Comparison of ENCODE assay signal across 9 cellular contexts in the genomic region with DNA sequence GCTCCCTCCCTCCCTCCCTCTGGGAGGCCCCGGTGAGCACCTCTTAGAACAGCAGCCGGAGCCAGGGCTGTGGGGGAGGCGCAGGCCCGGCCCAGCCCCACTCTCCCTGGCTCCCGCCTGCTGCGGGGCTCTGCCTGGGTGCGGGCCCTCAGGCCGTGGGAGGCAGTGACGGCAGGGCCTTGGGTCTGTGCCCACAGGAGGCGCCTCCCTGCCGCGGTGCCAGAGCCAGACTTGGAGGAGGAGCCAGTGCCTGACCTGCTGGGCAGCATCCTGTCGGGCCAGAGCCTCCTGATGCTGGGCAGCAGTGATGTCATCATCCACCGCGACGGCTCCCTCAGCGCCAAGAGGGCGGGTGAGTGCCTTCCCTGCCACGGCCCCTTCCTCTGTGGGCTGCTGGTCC. TPM values are rescaled to one million over a fixed set of nuclear protein-coding genes. Genes with fewer than 3 reads are reported as not detected.
A peak's percentile ranks its signal among the peaks of the same experiment; 100 is the strongest.
DNase-seq lines count a peak whose midpoint lies in the region; ATAC-seq and TF ChIP-seq lines count a peak whose summit lies in the region.
"Had no signal": no experiment of that assay in that cellular context is flagged by ENCODE, and none has a peak within 500 bp of the region (broad histone marks: within the 10 kb centered on the region; RNA-seq: fewer than 3 reads in every experiment).

No MANE protein-coding gene starts in this region.

- CTCF ChIA-PET in HEK293 (lab: Yijun Ruan, JAX), result interaction anchor here (0.6 to 0.7 kb wide), 2 partner anchors 109 to 178 kb away, joined by 3 to 4 read pairs; no protein-coding TSS in a partner anchor

- no peak overlapping the region for H3K9ac ChIP-seq in muscle layer of colon (ENCODE audit: low read length)

- H3K4me1 ChIP-seq in HEK293 (ENCODE audit: control insufficient read depth, insufficient read depth, low read length) (no peaks in the 10 kb centered on the region), muscle layer of colon (ENCODE audit: insufficient read depth, low read length) (peaks cover 4% of the 10 kb centered on the region)

- POLR2A ChIA-PET in HEK293 (lab: Yijun Ruan, JAX), result no interaction called here

- ATAC-seq in HG03442 (IDR thresholded peaks at IDR 0.05; ENCODE audit: unreplicated experiment) (no peak), GM18520 (IDR thresholded peaks at IDR 0.05; ENCODE audit: unreplicated experiment) (no peak)

- H3K27ac ChIP-seq in HEK293 (ENCODE audit: extremely low read depth, low read depth, low read length) (no peak overlapping the region), dorsolateral prefrontal cortex (peak overlapping the region in 34 of 59 donors; percentile 5 to 82 (median 49)), muscle layer of colon (ENCODE audit: low read depth, low read length) (peak overlapping the region; percentile 45)

- intact Hi-C loops in dorsolateral prefrontal cortex (cut with DNase I), result no loop called here

- DNase-seq in dorsolateral prefrontal cortex (peak in 8 of 10 donors; percentile 33 to 88 (median 64)), 8988T (no peak)
- DNase-seq: islet precursor cell; NCI-H526 treated with DMSO at 0.1 percent for 48 hours; stimulated activated CD4-positive, alpha-beta T cell treated with anti-CD3 and anti-CD28 coated beads, Interleukin-2, amount 100 ng/mL, for 48 hours had no signal

- TF ChIP-seq CTCF in HEK293 (tag by site-specific recombination; IDR thresholded peaks at IDR 0.05) (no peak), dorsolateral prefrontal cortex (IDR thresholded peaks at IDR 0.05 in 54 of 56, conservative IDR thresholded peaks at IDR 0.05 in 2 of 56; ENCODE audit: low read depth in 1 of 56, partially characterized antibody in 56 of 56) (no peak)

- no peaks in the 10 kb centered on the region for H3K27me3 ChIP-seq in dorsolateral prefrontal cortex
- no peaks in the 10 kb centered on the region for H3K27me3 ChIP-seq in muscle layer of colon (ENCODE audit: control insufficient read depth in 1 of 2, insufficient read depth in 2 of 2, low read length in 2 of 2)

- H3K4me3 ChIP-seq in HEK293 (ENCODE audit: low read depth, low read length) (no peak overlapping the region), dorsolateral prefrontal cortex (no peak overlapping the region), muscle layer of colon (ENCODE audit: low read depth in 1 of 2, low read length in 2 of 2) (no peak overlapping the region)

- H3K9me3 ChIP-seq in HEK293 (ENCODE audit: control insufficient read depth, insufficient read depth, low read depth, low read length) (no peaks in the 10 kb centered on the region), muscle layer of colon (ENCODE audit: low read length) (no peaks in the 10 kb centered on the region)

- H3K36me3 ChIP-seq in HEK293 (ENCODE audit: control insufficient read depth in 2 of 2, insufficient read depth in 1 of 2, low read length in 2 of 2) (peaks cover 12 to 95% of the 10 kb centered on the region in 2 experiments; a peak in 2 of 3 replicates), muscle layer of colon (ENCODE audit: insufficient read depth, low read length) (peaks cover 89% of the 10 kb centered on the region)

TF ChIP-seq in HEK293, 187 proteins besides CTCF, POLR2A, EP300 and RAD21:
- TF ChIP-seq ZNF433 (tag by site-specific recombination; IDR thresholded peaks at IDR 0.05; ENCODE audit: low read depth), result no peak
- peak; percentile 23; the same call in 1 of the 2 replicates for TF ChIP-seq EGR2 (tag by site-specific recombination; IDR thresholded peaks at IDR 0.05; ENCODE audit: low read depth)
- TF ChIP-seq ZIC2 (tag by site-specific recombination; IDR thresholded peaks at IDR 0.05), result peak; percentile 87
- TF ChIP-seq SALL2 (tag by site-specific recombination; IDR thresholded peaks at IDR 0.05; ENCODE audit: borderline replicate concordance), result no peak
- peak; percentile 49 for TF ChIP-seq ZFHX2 (tag by site-specific recombination; conservative IDR thresholded peaks at IDR 0.05)
- TF ChIP-seq, protein P1, sequence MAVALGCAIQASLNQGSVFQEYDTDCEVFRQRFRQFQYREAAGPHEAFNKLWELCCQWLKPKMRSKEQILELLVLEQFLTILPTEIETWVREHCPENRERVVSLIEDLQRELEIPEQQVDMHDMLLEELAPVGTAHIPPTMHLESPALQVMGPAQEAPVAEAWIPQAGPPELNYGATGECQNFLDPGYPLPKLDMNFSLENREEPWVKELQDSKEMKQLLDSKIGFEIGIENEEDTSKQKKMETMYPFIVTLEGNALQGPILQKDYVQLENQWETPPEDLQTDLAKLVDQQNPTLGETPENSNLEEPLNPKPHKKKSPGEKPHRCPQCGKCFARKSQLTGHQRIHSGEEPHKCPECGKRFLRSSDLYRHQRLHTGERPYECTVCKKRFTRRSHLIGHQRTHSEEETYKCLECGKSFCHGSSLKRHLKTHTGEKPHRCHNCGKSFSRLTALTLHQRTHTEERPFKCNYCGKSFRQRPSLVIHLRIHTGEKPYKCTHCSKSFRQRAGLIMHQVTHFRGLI (tag by site-specific recombination; IDR thresholded peaks at IDR 0.05), result peak; percentile 71; the same call in 1 of the 2 replicates
- TF ChIP-seq, protein P2, sequence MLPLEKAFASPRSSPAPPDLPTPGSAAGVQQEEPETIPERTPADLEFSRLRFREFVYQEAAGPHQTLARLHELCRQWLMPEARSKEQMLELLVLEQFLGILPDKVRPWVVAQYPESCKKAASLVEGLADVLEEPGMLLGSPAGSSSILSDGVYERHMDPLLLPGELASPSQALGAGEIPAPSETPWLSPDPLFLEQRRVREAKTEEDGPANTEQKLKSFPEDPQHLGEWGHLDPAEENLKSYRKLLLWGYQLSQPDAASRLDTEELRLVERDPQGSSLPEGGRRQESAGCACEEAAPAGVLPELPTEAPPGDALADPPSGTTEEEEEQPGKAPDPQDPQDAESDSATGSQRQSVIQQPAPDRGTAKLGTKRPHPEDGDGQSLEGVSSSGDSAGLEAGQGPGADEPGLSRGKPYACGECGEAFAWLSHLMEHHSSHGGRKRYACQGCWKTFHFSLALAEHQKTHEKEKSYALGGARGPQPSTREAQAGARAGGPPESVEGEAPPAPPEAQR (tag by site-specific recombination; IDR thresholded peaks at IDR 0.05), result no peak
- TF ChIP-seq ZNF624 (tag by site-specific recombination; IDR thresholded peaks at IDR 0.05), result no peak

RNA-seq across cellular contexts. Expression of a gene that starts 9.5 kb away (rescaled TPM):
- 10 to 100 TPM in 62 of 120 experiments, 1 to 10 TPM in 58; 3.7 to 42.0 (median 10.2) TPM for total RNA-seq in dorsolateral prefrontal cortex

RNA-seq across cellular contexts. Expression of a gene that starts 18.5 kb away (rescaled TPM):
- total RNA-seq in dorsolateral prefrontal cortex, result not detected

RNA-seq across cellular contexts. Expression of a gene that starts 20.7 kb away (rescaled TPM):
- 1 to 10 TPM in 2 of 120 experiments, not detected in 118; 1.6 to 3.1 TPM for total RNA-seq in dorsolateral prefrontal cortex

RNA-seq across cellular contexts. Expression of a gene that starts 30.0 kb away (rescaled TPM):
- total RNA-seq in dorsolateral prefrontal cortex, result 10 to 100 TPM; 24.7 to 43.4 (median 32.3) TPM

RNA-seq across cellular contexts. Expression of a gene that starts 30.8 kb away (rescaled TPM):
- total RNA-seq in dorsolateral prefrontal cortex, result 1 to 10 TPM in 111 of 120 experiments, under 1 TPM in 7, not detected in 2; 0.55 to 8.4 (median 3.0) TPM
